ENCODE assay signal across 1 cellular context in the genomic region with DNA sequence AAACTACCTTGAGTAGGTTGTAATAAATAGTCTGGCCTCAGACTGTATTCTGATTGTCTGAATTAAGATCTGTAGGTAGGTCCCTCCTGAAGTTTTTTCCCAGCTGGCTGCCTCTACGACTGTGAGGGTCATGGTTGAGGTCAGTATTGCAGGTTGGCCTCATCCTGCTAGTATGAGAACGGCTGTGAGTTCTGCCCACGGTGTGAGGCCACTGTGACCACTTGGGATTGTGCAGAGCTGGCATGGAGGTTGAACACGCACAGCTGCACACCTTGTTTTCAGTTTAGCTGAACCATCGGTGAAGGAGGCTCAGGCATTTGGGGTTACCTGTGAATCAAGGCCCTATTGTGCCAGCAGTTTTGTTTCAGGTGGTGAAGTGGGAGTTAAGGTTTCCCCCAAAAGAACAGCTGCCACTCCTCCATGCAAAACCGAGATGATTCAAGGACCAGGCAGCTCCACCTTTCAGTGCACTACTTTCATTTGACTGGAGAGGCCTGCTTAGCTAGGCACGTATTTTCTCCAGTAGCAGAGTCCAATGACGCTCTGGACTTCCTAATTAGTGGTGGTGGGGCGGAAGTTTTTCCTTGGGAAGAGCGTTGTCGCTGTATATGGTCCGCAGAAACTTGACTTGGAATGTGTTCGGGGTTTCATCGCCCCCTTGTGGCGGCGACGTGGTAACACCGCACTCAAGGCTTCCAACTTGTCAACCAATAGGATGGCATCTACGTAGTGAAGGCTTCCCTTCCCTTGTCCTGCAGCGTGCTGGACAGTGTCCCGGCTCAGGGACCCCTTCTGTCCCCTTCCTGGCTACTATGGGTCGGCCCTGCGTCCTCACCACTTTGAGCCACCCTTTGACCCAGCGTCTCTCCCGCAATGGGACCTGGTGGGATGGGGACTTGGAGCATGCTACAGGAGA.
TF ChIP-seq lines count a peak whose summit lies in the region.

No MANE protein-coding gene starts in this region.

TF ChIP-seq in HEK293, 187 proteins besides CTCF, POLR2A, EP300 and RAD21 (continued from another document):
- TF ChIP-seq, protein P1, sequence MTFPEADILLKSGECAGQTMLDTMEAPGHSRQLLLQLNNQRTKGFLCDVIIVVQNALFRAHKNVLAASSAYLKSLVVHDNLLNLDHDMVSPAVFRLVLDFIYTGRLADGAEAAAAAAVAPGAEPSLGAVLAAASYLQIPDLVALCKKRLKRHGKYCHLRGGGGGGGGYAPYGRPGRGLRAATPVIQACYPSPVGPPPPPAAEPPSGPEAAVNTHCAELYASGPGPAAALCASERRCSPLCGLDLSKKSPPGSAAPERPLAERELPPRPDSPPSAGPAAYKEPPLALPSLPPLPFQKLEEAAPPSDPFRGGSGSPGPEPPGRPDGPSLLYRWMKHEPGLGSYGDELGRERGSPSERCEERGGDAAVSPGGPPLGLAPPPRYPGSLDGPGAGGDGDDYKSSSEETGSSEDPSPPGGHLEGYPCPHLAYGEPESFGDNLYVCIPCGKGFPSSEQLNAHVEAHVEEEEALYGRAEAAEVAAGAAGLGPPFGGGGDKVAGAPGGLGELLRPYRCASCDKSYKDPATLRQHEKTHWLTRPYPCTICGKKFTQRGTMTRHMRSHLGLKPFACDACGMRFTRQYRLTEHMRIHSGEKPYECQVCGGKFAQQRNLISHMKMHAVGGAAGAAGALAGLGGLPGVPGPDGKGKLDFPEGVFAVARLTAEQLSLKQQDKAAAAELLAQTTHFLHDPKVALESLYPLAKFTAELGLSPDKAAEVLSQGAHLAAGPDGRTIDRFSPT (tag by site-specific recombination; IDR thresholded peaks at IDR 0.05): no peak
- TF ChIP-seq ZXDB (tag by site-specific recombination; IDR thresholded peaks at IDR 0.05): no peak
- TF ChIP-seq ZNF660 (tag by site-specific recombination; IDR thresholded peaks at IDR 0.05): 0 out of 2 replicates have a peak, but pooled peaks have one; percentile 50
- no peak for TF ChIP-seq KLF16 (tag by site-specific recombination; IDR thresholded peaks at IDR 0.05)
- TF ChIP-seq, protein P2, sequence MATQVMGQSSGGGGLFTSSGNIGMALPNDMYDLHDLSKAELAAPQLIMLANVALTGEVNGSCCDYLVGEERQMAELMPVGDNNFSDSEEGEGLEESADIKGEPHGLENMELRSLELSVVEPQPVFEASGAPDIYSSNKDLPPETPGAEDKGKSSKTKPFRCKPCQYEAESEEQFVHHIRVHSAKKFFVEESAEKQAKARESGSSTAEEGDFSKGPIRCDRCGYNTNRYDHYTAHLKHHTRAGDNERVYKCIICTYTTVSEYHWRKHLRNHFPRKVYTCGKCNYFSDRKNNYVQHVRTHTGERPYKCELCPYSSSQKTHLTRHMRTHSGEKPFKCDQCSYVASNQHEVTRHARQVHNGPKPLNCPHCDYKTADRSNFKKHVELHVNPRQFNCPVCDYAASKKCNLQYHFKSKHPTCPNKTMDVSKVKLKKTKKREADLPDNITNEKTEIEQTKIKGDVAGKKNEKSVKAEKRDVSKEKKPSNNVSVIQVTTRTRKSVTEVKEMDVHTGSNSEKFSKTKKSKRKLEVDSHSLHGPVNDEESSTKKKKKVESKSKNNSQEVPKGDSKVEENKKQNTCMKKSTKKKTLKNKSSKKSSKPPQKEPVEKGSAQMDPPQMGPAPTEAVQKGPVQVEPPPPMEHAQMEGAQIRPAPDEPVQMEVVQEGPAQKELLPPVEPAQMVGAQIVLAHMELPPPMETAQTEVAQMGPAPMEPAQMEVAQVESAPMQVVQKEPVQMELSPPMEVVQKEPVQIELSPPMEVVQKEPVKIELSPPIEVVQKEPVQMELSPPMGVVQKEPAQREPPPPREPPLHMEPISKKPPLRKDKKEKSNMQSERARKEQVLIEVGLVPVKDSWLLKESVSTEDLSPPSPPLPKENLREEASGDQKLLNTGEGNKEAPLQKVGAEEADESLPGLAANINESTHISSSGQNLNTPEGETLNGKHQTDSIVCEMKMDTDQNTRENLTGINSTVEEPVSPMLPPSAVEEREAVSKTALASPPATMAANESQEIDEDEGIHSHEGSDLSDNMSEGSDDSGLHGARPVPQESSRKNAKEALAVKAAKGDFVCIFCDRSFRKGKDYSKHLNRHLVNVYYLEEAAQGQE (tag by site-specific recombination; IDR thresholded peaks at IDR 0.05): peak; percentile 87
- TF ChIP-seq, protein P3, sequence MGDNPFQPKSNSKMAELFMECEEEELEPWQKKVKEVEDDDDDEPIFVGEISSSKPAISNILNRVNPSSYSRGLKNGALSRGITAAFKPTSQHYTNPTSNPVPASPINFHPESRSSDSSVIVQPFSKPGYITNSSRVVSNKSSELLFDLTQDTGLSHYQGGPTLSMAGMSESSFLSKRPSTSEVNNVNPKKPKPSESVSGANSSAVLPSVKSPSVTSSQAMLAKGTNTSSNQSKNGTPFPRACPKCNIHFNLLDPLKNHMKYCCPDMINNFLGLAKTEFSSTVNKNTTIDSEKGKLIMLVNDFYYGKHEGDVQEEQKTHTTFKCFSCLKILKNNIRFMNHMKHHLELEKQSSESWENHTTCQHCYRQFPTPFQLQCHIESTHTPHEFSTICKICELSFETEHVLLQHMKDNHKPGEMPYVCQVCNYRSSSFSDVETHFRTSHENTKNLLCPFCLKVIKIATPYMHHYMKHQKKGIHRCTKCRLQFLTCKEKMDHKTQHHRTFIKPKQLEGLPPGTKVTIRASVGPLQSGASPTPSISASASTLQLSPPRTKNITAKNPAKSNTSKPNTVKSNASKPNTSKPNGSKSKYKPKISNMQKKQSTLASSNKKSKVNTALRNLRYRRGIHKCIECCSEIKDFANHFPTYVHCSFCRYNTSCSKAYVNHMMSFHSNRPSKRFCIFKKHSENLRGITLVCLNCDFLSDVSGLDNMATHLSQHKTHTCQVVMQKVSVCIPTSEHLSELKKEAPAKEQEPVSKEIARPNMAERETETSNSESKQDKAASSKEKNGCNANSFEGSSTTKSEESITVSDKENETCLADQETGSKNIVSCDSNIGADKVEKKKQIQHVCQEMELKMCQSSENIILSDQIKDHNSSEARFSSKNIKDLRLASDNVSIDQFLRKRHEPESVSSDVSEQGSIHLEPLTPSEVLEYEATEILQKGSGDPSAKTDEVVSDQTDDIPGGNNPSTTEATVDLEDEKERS (tag by site-specific recombination; IDR thresholded peaks at IDR 0.05): no peak
- TF ChIP-seq IKZF3 (tag by site-specific recombination; IDR thresholded peaks at IDR 0.05): peak; percentile 91
- TF ChIP-seq, protein P4, sequence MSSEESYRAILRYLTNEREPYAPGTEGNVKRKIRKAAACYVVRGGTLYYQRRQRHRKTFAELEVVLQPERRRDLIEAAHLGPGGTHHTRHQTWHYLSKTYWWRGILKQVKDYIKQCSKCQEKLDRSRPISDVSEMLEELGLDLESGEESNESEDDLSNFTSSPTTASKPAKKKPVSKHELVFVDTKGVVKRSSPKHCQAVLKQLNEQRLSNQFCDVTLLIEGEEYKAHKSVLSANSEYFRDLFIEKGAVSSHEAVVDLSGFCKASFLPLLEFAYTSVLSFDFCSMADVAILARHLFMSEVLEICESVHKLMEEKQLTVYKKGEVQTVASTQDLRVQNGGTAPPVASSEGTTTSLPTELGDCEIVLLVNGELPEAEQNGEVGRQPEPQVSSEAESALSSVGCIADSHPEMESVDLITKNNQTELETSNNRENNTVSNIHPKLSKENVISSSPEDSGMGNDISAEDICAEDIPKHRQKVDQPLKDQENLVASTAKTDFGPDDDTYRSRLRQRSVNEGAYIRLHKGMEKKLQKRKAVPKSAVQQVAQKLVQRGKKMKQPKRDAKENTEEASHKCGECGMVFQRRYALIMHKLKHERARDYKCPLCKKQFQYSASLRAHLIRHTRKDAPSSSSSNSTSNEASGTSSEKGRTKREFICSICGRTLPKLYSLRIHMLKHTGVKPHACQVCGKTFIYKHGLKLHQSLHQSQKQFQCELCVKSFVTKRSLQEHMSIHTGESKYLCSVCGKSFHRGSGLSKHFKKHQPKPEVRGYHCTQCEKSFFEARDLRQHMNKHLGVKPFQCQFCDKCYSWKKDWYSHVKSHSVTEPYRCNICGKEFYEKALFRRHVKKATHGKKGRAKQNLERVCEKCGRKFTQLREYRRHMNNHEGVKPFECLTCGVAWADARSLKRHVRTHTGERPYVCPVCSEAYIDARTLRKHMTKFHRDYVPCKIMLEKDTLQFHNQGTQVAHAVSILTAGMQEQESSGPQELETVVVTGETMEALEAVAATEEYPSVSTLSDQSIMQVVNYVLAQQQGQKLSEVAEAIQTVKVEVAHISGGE (tag by site-specific recombination; conservative IDR thresholded peaks at IDR 0.05; ENCODE audit: low read depth): peak; percentile 62
- TF ChIP-seq, protein P5, sequence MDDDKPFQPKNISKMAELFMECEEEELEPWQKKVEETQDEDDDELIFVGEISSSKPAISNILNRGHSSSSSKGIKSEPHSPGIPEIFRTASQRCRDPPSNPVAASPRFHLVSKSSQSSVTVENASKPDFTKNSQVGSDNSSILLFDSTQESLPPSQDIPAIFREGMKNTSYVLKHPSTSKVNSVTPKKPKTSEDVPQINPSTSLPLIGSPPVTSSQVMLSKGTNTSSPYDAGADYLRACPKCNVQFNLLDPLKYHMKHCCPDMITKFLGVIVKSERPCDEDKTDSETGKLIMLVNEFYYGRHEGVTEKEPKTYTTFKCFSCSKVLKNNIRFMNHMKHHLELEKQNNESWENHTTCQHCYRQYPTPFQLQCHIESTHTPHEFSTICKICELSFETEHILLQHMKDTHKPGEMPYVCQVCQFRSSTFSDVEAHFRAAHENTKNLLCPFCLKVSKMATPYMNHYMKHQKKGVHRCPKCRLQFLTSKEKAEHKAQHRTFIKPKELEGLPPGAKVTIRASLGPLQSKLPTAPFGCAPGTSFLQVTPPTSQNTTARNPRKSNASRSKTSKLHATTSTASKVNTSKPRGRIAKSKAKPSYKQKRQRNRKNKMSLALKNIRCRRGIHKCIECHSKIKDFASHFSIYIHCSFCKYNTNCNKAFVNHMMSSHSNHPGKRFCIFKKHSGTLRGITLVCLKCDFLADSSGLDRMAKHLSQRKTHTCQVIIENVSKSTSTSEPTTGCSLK (tag by site-specific recombination; IDR thresholded peaks at IDR 0.05): no peak
- peak; percentile 94 for TF ChIP-seq ZNF341 (tag by site-specific recombination; IDR thresholded peaks at IDR 0.05; ENCODE audit: low read depth)
- TF ChIP-seq PRDM1 (tag by site-specific recombination; IDR thresholded peaks at IDR 0.05): 0 out of 2 replicates have a peak, but pooled peaks have one; percentile 12
- TF ChIP-seq HOXD13 (CRISPR knock-in tag; IDR thresholded peaks at IDR 0.05; ENCODE audit: borderline replicate concordance): no peak
- TF ChIP-seq, protein P6, sequence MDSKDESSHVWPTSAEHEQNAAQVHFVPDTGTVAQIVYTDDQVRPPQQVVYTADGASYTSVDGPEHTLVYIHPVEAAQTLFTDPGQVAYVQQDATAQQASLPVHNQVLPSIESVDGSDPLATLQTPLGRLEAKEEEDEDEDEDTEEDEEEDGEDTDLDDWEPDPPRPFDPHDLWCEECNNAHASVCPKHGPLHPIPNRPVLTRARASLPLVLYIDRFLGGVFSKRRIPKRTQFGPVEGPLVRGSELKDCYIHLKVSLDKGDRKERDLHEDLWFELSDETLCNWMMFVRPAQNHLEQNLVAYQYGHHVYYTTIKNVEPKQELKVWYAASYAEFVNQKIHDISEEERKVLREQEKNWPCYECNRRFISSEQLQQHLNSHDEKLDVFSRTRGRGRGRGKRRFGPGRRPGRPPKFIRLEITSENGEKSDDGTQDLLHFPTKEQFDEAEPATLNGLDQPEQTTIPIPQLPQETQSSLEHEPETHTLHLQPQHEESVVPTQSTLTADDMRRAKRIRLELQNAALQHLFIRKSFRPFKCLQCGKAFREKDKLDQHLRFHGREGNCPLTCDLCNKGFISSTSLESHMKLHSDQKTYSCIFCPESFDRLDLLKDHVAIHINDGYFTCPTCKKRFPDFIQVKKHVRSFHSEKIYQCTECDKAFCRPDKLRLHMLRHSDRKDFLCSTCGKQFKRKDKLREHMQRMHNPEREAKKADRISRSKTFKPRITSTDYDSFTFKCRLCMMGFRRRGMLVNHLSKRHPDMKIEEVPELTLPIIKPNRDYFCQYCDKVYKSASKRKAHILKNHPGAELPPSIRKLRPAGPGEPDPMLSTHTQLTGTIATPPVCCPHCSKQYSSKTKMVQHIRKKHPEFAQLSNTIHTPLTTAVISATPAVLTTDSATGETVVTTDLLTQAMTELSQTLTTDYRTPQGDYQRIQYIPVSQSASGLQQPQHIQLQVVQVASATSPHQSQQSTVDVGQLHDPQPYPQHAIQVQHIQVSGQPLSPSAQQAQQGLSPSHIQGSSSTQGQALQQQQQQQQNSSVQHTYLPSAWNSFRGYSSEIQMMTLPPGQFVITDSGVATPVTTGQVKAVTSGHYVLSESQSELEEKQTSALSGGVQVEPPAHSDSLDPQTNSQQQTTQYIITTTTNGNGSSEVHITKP (tag by site-specific recombination; IDR thresholded peaks at IDR 0.05): peak; percentile 27; the same call in 1 of the 2 replicates
- peak; percentile 87 for TF ChIP-seq ZNF654 (tag by site-specific recombination; IDR thresholded peaks at IDR 0.05; ENCODE audit: low read depth)
- TF ChIP-seq ZNF202 (tag by site-specific recombination; IDR thresholded peaks at IDR 0.05; ENCODE audit: borderline replicate concordance): no peak
- no peak for TF ChIP-seq ZNF626 (tag by site-specific recombination; IDR thresholded peaks at IDR 0.05)
